ENCODE assay signal across 1 cellular context in genomic region chr5:34597034-34597433, GRCh38.
TF ChIP-seq lines count a peak whose summit lies in the region.

No MANE protein-coding gene starts in this region.

TF ChIP-seq in SK-N-SH, 30 proteins besides CTCF, POLR2A, EP300 and RAD21 (continued from another document):
- no peak for TF ChIP-seq USF2 (IDR thresholded peaks at IDR 0.05; ENCODE audit: borderline replicate concordance, low read depth, low read length)
- TF ChIP-seq IRF3 (IDR thresholded peaks at IDR 0.05; ENCODE audit: low read depth, low read length) = no peak
- no peak for TF ChIP-seq TCF12 (IDR thresholded peaks at IDR 0.05)
- no peak for TF ChIP-seq MXI1 (IDR thresholded peaks at IDR 0.05; ENCODE audit: low read depth, low read length)
- TF ChIP-seq TEAD4 (IDR thresholded peaks at IDR 0.05; ENCODE audit: borderline replicate concordance, insufficient read depth) = no peak
- no peak for TF ChIP-seq EZH2phosphoT487 (IDR thresholded peaks at IDR 0.05; ENCODE audit: borderline replicate concordance, low read depth)
- no peak for TF ChIP-seq YY1 (IDR thresholded peaks at IDR 0.05; ENCODE audit: low read depth)
